ENCODE assay signal across 25 cellular contexts in the genomic region with DNA sequence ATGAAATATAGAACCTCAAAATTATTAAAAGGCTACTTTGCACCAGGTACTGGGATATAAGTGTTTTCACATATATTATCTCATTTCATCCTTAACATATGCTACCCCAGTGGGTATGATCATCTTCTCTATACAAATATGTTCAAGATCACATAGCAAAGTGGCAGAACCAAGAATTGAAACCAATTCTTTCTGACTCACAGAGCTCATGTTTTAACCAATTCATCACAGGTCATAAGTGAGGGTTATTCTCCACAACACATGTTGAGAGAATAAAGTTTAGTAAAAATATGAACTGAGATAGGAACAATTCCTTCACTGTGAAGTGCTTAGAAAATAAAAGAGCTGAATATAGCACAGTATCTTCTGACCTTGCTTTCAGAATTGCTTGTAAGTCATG.
A peak's percentile ranks its signal among the peaks of the same experiment; 100 is the strongest.
DNase-seq lines count a peak whose midpoint lies in the region; ATAC-seq and TF ChIP-seq lines count a peak whose summit lies in the region.
"Had no signal": no experiment of that assay in that cellular context is flagged by ENCODE, and none has a peak within 500 bp of the region (broad histone marks: within the 10 kb centered on the region; RNA-seq: fewer than 3 reads in every experiment).

No MANE protein-coding gene starts in this region.

- CTCF ChIA-PET in GM10248 (lab: Yijun Ruan, JAX), result interaction anchor here (0.9 to 4.8 kb wide), 9 partner anchors 11 to 383 kb away, joined by 3 to 50 read pairs (median 4); no protein-coding TSS in a partner anchor

- ATAC-seq in GM19043 (IDR thresholded peaks at IDR 0.05; ENCODE audit: low read depth, unreplicated experiment) (peak; percentile 50), HG02623 (IDR thresholded peaks at IDR 0.05; ENCODE audit: unreplicated experiment) (peak; percentile 41), HG03432 (IDR thresholded peaks at IDR 0.05; ENCODE audit: unreplicated experiment) (peak; percentile 80)
- ATAC-seq: activated CD8-positive, alpha-beta T cell treated with anti-CD3 and anti-CD28 coated beads for 36 hours; heart left ventricle had no signal

- DNase-seq in GM10248 (ENCODE audit: extremely low spot score), result peak; percentile 14
- DNase-seq in Ammon's horn (ENCODE audit: low spot score), result no peak
- no peak for DNase-seq in NCI-H2081 (lab: John Stamatoyannopoulos, UW)
- DNase-seq in cerebellar cortex (ENCODE audit: low spot score), result no peak
- DNase-seq in D341Med (ENCODE audit: low spot score), result no peak
- DNase-seq: activated CD4-positive, CD25-positive, alpha-beta regulatory T cell; activated CD8-positive, alpha-beta T cell treated with anti-CD3 and anti-CD28 coated beads for 36 hours; activated naive CD4-positive, alpha-beta T cell treated with anti-CD3 and anti-CD28 coated beads for 36 hours; activated T-cell treated with anti-CD3 and anti-CD28 coated beads, Interleukin-2, amount 50 U/mL, for 1 hour; aorta; BE2C; caudate nucleus; GM23248; heart left ventricle; immature natural killer cell; Kasumi-1; left ventricle myocardium inferior; NCI-H1048; NCI-H1930; sigmoid colon; T1000; testis had no signal

- no peak for TF ChIP-seq CTCF in GM10248 (IDR thresholded peaks at IDR 0.05; ENCODE audit: control extremely low read depth, extremely low read depth, low read depth, missing control alignments)

- POLR2A ChIA-PET in GM10248 (lab: Yijun Ruan, JAX), result no interaction called here
